In the genomic region with DNA sequence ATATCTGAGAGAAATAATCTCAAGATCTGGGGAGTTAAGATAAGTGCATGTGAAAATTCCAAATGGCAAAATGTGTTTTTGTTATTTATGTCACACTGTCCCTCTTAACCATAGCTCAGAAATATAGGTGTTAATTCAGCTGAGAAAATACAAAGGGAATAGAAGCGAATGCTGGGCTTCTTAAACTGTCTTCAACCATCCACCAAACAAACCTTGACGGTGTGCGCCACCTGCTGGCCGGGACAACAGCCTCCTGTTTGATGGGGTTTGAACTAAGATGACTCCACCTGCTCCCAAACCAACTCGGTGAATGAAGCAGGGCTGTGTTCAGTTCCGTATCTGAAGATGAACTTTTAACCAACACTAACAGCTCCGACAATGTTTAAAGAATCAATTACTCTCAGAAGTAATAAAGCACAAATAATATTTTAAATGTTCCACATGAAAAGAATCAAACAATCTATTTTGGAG, we compare ENCODE assay signal across 14 cellular contexts. TPM values are rescaled to one million over a fixed set of nuclear protein-coding genes. Genes with fewer than 3 reads are reported as not detected.
DNase-seq lines count a peak whose midpoint lies in the region; ATAC-seq, FAIRE-seq and TF ChIP-seq lines count a peak whose summit lies in the region.
"Not testable (repeated sequence)": the region's sequence is repeated elsewhere in the genome, so short reads cannot be mapped to it uniquely, and the experiment has no call there.
"Had no signal": no experiment of that assay in that cellular context is flagged by ENCODE, and none has a peak within 500 bp of the region (broad histone marks: within the 10 kb centered on the region; RNA-seq: fewer than 3 reads in every experiment).

No MANE protein-coding gene starts in this region.

- not testable (repeated sequence) for H3K27me3 ChIP-seq in Peyer's patch, body of pancreas, cardiac muscle cell

- not testable (repeated sequence) for H3K27ac ChIP-seq in Peyer's patch, body of pancreas, cardiac muscle cell

- 0 to 2% methylated on average over 4 of the region's 7 CpGs for WGBS in body of pancreas, 2 donors

- not testable (repeated sequence) for H3K27me3 Mint-ChIP-seq in nephron (ENCODE audit: low read depth); type B pancreatic cell

- not testable (repeated sequence) for H3K4me3 ChIP-seq in Peyer's patch, body of pancreas, cardiac muscle cell

- DNase-seq in GM12892 (ENCODE audit: insufficient read length); Peyer's patch; body of pancreas; cardiac muscle cell (ENCODE audit: low read depth in 1 of 2, low spot score in 1 of 2); type B pancreatic cell (ENCODE audit: extremely low spot score, unreplicated experiment): not testable (repeated sequence)

- not testable (repeated sequence) for H3K4me3 Mint-ChIP-seq in nephron, type B pancreatic cell

- H3K4me1 ChIP-seq in Peyer's patch; body of pancreas; cardiac muscle cell (ENCODE audit: low read depth): not testable (repeated sequence)

- ATAC-seq in GM21390 (IDR thresholded peaks at IDR 0.05; ENCODE audit: unreplicated experiment) (peak; percentile 88), HG03060 (IDR thresholded peaks at IDR 0.05; ENCODE audit: low read depth, unreplicated experiment) (peak; percentile 47), body of pancreas (peak; percentile 66)

- peak in 4 of 6 experiments; percentile 25 to 49 (median 45) for TF ChIP-seq CTCF in Peyer's patch (IDR thresholded peaks at IDR 0.05)
- peak in 5 of 7 experiments; percentile 17 to 37 (median 26) for TF ChIP-seq CTCF in body of pancreas (IDR thresholded peaks at IDR 0.05)
- peak; percentile 35 for TF ChIP-seq CTCF in cardiac muscle cell (IDR thresholded peaks at IDR 0.05; ENCODE audit: low read depth, low read length)
- peak in 2 of 3 experiments; percentile 33 to 46 for TF ChIP-seq CTCF in nephron (IDR thresholded peaks at IDR 0.05; ENCODE audit: unreplicated experiment in 3 of 3)
- peak; percentile 61 for TF ChIP-seq CTCF in type B pancreatic cell (conservative IDR thresholded peaks at IDR 0.05)

- H3K9me3 ChIP-seq in Peyer's patch; body of pancreas; cardiac muscle cell (ENCODE audit: low read depth): not testable (repeated sequence)

- not testable (repeated sequence) for TF ChIP-seq POLR2A in GM12892 (IDR thresholded peaks at IDR 0.05; ENCODE audit: low read depth, low read length); Peyer's patch (IDR thresholded peaks at IDR 0.05); body of pancreas (IDR thresholded peaks at IDR 0.05)

- H3K4me1 Mint-ChIP-seq in nephron; type B pancreatic cell (ENCODE audit: unreplicated experiment): not testable (repeated sequence)

- not testable (repeated sequence) for H3K36me3 ChIP-seq in Peyer's patch; body of pancreas (replicated peaks in 1 of 2; ENCODE audit: insufficient read depth in 1 of 2, low read depth in 2 of 2); cardiac muscle cell

- intact Hi-C loops in body of pancreas (cut with DNase I) = not testable (repeated sequence)

- H3K9me3 Mint-ChIP-seq in nephron, type B pancreatic cell: not testable (repeated sequence)

- FAIRE-seq in GM12892 (lab: Jason Lieb, UNC) = peak; percentile 93

- H3K36me3 Mint-ChIP-seq in nephron (ENCODE audit: low read depth); type B pancreatic cell: not testable (repeated sequence)

- H3K27ac Mint-ChIP-seq in nephron, type B pancreatic cell: not testable (repeated sequence)

RNA-seq across cellular contexts. Expression of gene TTLL2, which starts 46.9 kb away (rescaled TPM):
- polyA plus RNA-seq in GM12892 (2012; ENCODE audit: missing spikeins) = not detected
- not detected for total RNA-seq in Peyer's patch
- total RNA-seq in body of pancreas = not detected
- total RNA-seq in cardiac muscle cell = not detected in 2 replicates
- polyA plus RNA-seq in cardiac muscle cell = 0.55 TPM in 1 of 2 replicates, not detected in the other
- total RNA-seq in type B pancreatic cell (ENCODE audit: low replicate concordance) = not detected in 2 replicates
- total RNA-seq: activated naive CD4-positive, alpha-beta T cell treated with anti-CD3 and anti-CD28 coated beads for 36 hours; CD8-positive, alpha-beta memory T cell; cerebellum; NCI-H460; omental fat pad; RPMI7951 had no signal
- polyA plus RNA-seq: CD8-positive, alpha-beta memory T cell had no signal
